ENCODE assay signal across 8 cellular contexts in the genomic region with DNA sequence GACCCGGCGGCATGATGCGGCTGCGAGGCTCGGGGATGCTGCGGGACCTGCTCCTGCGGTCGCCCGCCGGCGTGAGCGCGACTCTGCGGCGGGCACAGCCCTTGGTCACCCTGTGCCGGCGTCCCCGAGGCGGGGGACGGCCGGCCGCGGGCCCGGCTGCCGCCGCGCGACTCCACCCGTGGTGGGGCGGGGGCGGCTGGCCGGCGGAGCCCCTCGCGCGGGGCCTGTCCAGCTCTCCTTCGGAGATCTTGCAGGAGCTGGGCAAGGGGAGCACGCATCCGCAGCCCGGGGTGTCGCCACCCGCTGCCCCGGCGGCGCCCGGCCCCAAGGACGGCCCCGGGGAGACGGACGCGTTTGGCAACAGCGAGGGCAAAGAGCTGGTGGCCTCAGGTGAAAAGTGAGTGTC. TPM values are rescaled to one million over a fixed set of nuclear protein-coding genes. Genes with fewer than 3 reads are reported as not detected.
A peak's percentile ranks its signal among the peaks of the same experiment; 100 is the strongest.
DNase-seq lines count a peak whose midpoint lies in the region; ATAC-seq and TF ChIP-seq lines count a peak whose summit lies in the region.

No MANE protein-coding gene starts in this region.

- CTCF ChIA-PET in CD8-positive, alpha-beta T cell (lab: Charles Lee) = interaction anchor here (1.2 to 12.2 kb wide), 2 partner anchors 31 to 67 kb away, joined by 3 to 70 read pairs; no protein-coding TSS in a partner anchor

- peaks cover 48% of the 10 kb centered on the region for H3K4me1 ChIP-seq in CD8-positive, alpha-beta T cell (ENCODE audit: insufficient read depth, low read length)
- peaks cover 0 to 50% (median 5%) of the 10 kb centered on the region in 4 donors for H3K4me1 ChIP-seq in tibial artery

- H3K4me3 Mint-ChIP-seq in CD8-positive, alpha-beta T cell = peak overlapping the region; percentile 98

- no peaks in the 10 kb centered on the region for H3K9me3 Mint-ChIP-seq in CD8-positive, alpha-beta T cell

- H3K36me3 ChIP-seq in CD8-positive, alpha-beta T cell (ENCODE audit: insufficient read depth, low read length) = no peaks in the 10 kb centered on the region
- H3K36me3 ChIP-seq in tibial artery = no peaks in the 10 kb centered on the region

- H3K36me3 Mint-ChIP-seq in CD8-positive, alpha-beta T cell = peaks cover 26% of the 10 kb centered on the region

- intact Hi-C loops in CD8-positive, alpha-beta T cell (cut with DNase I, micrococcal nuclease) = loop anchor here (1.0 to 10.0 kb wide), 13 partner anchors 30 to 1439 kb away; a partner anchor contains a TSS
- intact Hi-C loops in tibial artery (cut with DNase I; ENCODE audit: low total_unique reads) = loop anchor here (10.0 kb wide), 1 partner anchor 504 kb away; no protein-coding TSS in a partner anchor

- no peaks in the 10 kb centered on the region for H3K27me3 Mint-ChIP-seq in CD8-positive, alpha-beta T cell (ENCODE audit: low read depth)

- peak overlapping the region; percentile 94 for H3K27ac ChIP-seq in CD8-positive, alpha-beta T cell (ENCODE audit: low read depth, low read length)
- peak overlapping the region; percentile 95 to 97 for H3K27ac ChIP-seq in tibial artery

- peaks cover 47% of the 10 kb centered on the region for H3K4me1 Mint-ChIP-seq in CD8-positive, alpha-beta T cell (ENCODE audit: low read depth)

- in situ Hi-C loops in GM13977 (cut with MboI; ENCODE audit: low pct_unique_long_range_greater_than_20kb, low sequenced_read_pairs, unreplicated experiment) = no loop called here

- POLR2A ChIA-PET in CD8-positive, alpha-beta T cell (lab: Charles Lee) = interaction anchor here (0.7 to 4.1 kb wide), 19 partner anchors 11 to 1119 kb away, joined by 3 to 38 read pairs (median 6); a partner anchor contains a TSS

- peak overlapping the region; percentile 95 for H3K4me3 ChIP-seq in CD8-positive, alpha-beta T cell (ENCODE audit: low read depth, low read length)
- peak overlapping the region; percentile 83 to 91 for H3K4me3 ChIP-seq in tibial artery

- no peaks in the 10 kb centered on the region for H3K27me3 ChIP-seq in CD8-positive, alpha-beta T cell (ENCODE audit: insufficient read depth, low read length)
- no peaks in the 10 kb centered on the region for H3K27me3 ChIP-seq in tibial artery

- no peak for TF ChIP-seq CTCF in CD8-positive, alpha-beta T cell (IDR thresholded peaks at IDR 0.05)
- TF ChIP-seq CTCF in tibial artery (IDR thresholded peaks at IDR 0.05) (no peak), GM13977 (IDR thresholded peaks at IDR 0.05; ENCODE audit: extremely low read depth, insufficient read depth, missing control alignments) (no peak)

- H3K27ac Mint-ChIP-seq in CD8-positive, alpha-beta T cell = peak overlapping the region; percentile 99

- ATAC-seq in CD8-positive, alpha-beta T cell = no peak
- ATAC-seq in HG03025 (IDR thresholded peaks at IDR 0.05; ENCODE audit: low FRiP score, unreplicated experiment) (peak; percentile 1), left lobe of liver (peak; percentile 27)

- no peak for DNase-seq in CD8-positive, alpha-beta T cell
- DNase-seq in astrocyte of the hippocampus (ENCODE audit: low read depth, low spot score) (peak; percentile 41), left lobe of liver (ENCODE audit: low spot score) (no peak), tibial artery (peak in 1 of 2 donors; percentile 70), NCI-H510A (lab: John Stamatoyannopoulos, UW) (no peak), GM13977 (ENCODE audit: low spot score) (no peak), NCI-H774 (lab: John Stamatoyannopoulos, UW) (no peak)

- H3K9me3 ChIP-seq in CD8-positive, alpha-beta T cell (ENCODE audit: low read length) = no peaks in the 10 kb centered on the region
- no peaks in the 10 kb centered on the region for H3K9me3 ChIP-seq in tibial artery

RNA-seq across cellular contexts. Expression of a gene that starts 0.5 kb away (rescaled TPM):
- total RNA-seq in CD8-positive, alpha-beta T cell = 100 to 1,000 TPM; 254 to 265 TPM
- 10.2 TPM for total RNA-seq in left lobe of liver

Comparison
In these comparisons a context has a peak if more than half of its experiments do, and no peak if none do; other contexts are left out.
1. RNA of a gene that starts 0.5 kb away (total RNA-seq): 254 to 265 TPM in CD8-positive, alpha-beta T cell; 10.2 TPM in left lobe of liver (single experiment); every median in the first group is over 10 times any median in the second.